ENCODE assay signal across 1 cellular context in the genomic region with DNA sequence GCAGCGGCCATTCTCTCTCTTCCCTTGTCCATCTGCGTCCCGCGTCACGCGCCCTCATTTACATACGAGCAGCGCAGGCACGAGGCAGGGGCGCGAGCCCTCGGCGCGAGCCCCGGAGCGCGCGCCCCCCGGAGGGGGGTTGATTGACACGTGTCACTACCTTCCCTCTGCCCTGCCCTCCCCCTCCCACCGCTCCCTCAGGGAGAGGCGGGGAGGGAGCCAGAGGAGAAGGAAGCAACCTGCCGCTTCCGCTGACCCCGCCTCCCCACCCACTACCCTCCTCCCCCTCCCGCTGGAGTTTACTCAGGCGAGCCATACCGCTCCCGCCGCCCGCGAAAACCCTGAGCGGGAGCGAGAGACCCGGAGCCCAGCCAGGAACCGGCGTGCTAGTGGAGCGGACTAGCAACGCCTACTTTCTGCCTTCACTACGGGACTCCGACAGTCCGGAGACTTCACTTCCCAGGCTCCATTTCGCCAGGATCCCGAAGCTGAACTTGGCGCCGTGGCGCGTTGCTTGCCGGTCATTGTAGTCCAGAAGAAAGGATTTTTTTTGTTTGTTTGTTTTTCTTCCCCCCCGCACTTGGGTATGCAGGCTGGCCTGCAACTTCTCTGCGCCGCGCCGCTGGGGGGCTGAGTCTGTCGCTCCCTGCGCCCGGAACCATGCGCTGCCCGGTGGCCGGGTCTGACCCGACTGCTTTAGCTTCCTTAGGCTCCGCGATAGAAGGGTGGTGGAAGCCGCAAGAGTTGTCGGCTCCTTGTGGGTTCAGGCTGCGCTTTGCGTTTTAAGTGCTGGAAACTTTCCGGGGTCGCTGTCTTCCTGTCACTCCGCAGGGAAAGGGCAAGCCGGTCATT.
TF ChIP-seq lines count a peak whose summit lies in the region.

Gene LCORL, minus strand, starts transcription at position 36 of the 852 bp plus-strand sequence. Its CDS starts 4 bp downstream, at position 32.

TF ChIP-seq in K562, 482 proteins besides CTCF, POLR2A, EP300 and RAD21 (continued from another document and continues in another):
- TF ChIP-seq NKRF (IDR thresholded peaks at IDR 0.05; ENCODE audit: borderline replicate concordance) (peak; percentile 82; the same call in 1 of the 2 replicates), CBFA2T3 (IDR thresholded peaks at IDR 0.05) (no peak), ZNF24 (IDR thresholded peaks at IDR 0.05) (peak; percentile 69), ZNF175 (CRISPR knock-in tag; IDR thresholded peaks at IDR 0.05; ENCODE audit: low read depth) (0 out of 2 replicates have a peak, but pooled peaks have one; percentile 24), BCOR (IDR thresholded peaks at IDR 0.05) (peak; percentile 70), PREB (CRISPR knock-in tag; IDR thresholded peaks at IDR 0.05) (no peak), ZNF274 (IDR thresholded peaks at IDR 0.05; ENCODE audit: borderline replicate concordance, low read depth, low read length) (no peak), TRIM24 (IDR thresholded peaks at IDR 0.05) (no peak), MTF1 (CRISPR knock-in tag; IDR thresholded peaks at IDR 0.05; ENCODE audit: borderline replicate concordance) (no peak), SAFB (IDR thresholded peaks at IDR 0.05; ENCODE audit: borderline replicate concordance, low read depth, low read length) (0 out of 2 replicates have a peak, but pooled peaks have one; percentile 1), E2F5 (CRISPR knock-in tag; IDR thresholded peaks at IDR 0.05) (no peak), SMC3 (conservative IDR thresholded peaks at IDR 0.05; ENCODE audit: insufficient read depth, low read depth, low read length) (no peak), SMARCA4 (IDR thresholded peaks at IDR 0.05) (peak; percentile 59; the same call in 1 of the 2 replicates), MECOM (CRISPR knock-in tag; IDR thresholded peaks at IDR 0.05) (no peak), MTA1 (IDR thresholded peaks at IDR 0.05; ENCODE audit: borderline replicate concordance) (peak; percentile 71; the same call in 1 of the 2 replicates), ELF2 (CRISPR knock-in tag; IDR thresholded peaks at IDR 0.05) (no peak), ZNF436 (CRISPR knock-in tag; IDR thresholded peaks at IDR 0.05) (no peak), BCL6 (CRISPR knock-in tag; IDR thresholded peaks at IDR 0.05) (no peak), PTRF (tag; IDR thresholded peaks at IDR 0.05) (no peak), E2F1 (CRISPR knock-in tag; IDR thresholded peaks at IDR 0.05) (no peak), ZNF766 (CRISPR knock-in tag; conservative IDR thresholded peaks at IDR 0.05) (peak; percentile 89), SUPT5H (IDR thresholded peaks at IDR 0.05) (peak; percentile 78), U2AF2 (optimal IDR thresholded peaks at IDR 0.05; ENCODE audit: low read depth, low read length) (no peak), SIN3A (IDR thresholded peaks at IDR 0.05; ENCODE audit: borderline replicate concordance in 2 of 2, control insufficient read depth in 1 of 2, low read depth in 2 of 2, low read length in 2 of 2) (peak in 1 of 2 experiments; percentile 85; a peak in 1 of 4 replicates), KLF13 (tag; IDR thresholded peaks at IDR 0.05; ENCODE audit: borderline replicate concordance, low read depth) (0 out of 2 replicates have a peak, but pooled peaks have one; percentile 34), NRF1 (conservative IDR thresholded peaks at IDR 0.05 in 1 of 2, IDR thresholded peaks at IDR 0.05 in 1 of 2) (peak; percentile 78 to 81), GABPA (tag; conservative IDR thresholded peaks at IDR 0.05; ENCODE audit: low read depth) (peak; percentile 83), FUS (optimal IDR thresholded peaks at IDR 0.05; ENCODE audit: low read depth, low read length) (no peak), THRA (IDR thresholded peaks at IDR 0.05) (no peak), STAT6 (CRISPR knock-in tag; IDR thresholded peaks at IDR 0.05) (no peak), ETV1 (tag; conservative IDR thresholded peaks at IDR 0.05; ENCODE audit: low read depth) (peak; percentile 70), RBFOX2 (IDR thresholded peaks at IDR 0.05; ENCODE audit: low read depth, low read length) (peak; percentile 90), TBL1XR1 (IDR thresholded peaks at IDR 0.05; ENCODE audit: low read length in 2 of 2) (no peak), PHF8 (IDR thresholded peaks at IDR 0.05; ENCODE audit: borderline replicate concordance, low read length) (peak; percentile 68), DIDO1 (tag; IDR thresholded peaks at IDR 0.05; ENCODE audit: low read depth) (peak; percentile 74; the same call in 1 of the 2 replicates), EP400 (IDR thresholded peaks at IDR 0.05) (peak; percentile 92), BACH1 (tag; IDR thresholded peaks at IDR 0.05) (no peak), ZKSCAN3 (CRISPR knock-in tag; IDR thresholded peaks at IDR 0.05) (no peak), NCOA6 (IDR thresholded peaks at IDR 0.05) (no peak), ADNP (tag; IDR thresholded peaks at IDR 0.05) (no peak), MBD2 (IDR thresholded peaks at IDR 0.05; ENCODE audit: borderline replicate concordance, low read depth) (peak; percentile 68; the same call in 1 of the 2 replicates), MAFG (tag; conservative IDR thresholded peaks at IDR 0.05) (no peak)
- TF ChIP-seq, protein P1, sequence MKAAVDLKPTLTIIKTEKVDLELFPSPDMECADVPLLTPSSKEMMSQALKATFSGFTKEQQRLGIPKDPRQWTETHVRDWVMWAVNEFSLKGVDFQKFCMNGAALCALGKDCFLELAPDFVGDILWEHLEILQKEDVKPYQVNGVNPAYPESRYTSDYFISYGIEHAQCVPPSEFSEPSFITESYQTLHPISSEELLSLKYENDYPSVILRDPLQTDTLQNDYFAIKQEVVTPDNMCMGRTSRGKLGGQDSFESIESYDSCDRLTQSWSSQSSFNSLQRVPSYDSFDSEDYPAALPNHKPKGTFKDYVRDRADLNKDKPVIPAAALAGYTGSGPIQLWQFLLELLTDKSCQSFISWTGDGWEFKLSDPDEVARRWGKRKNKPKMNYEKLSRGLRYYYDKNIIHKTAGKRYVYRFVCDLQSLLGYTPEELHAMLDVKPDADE (conservative IDR thresholded peaks at IDR 0.05; ENCODE audit: control insufficient read depth, low read depth, low read length): peak; percentile 86
- TF ChIP-seq, protein P2, sequence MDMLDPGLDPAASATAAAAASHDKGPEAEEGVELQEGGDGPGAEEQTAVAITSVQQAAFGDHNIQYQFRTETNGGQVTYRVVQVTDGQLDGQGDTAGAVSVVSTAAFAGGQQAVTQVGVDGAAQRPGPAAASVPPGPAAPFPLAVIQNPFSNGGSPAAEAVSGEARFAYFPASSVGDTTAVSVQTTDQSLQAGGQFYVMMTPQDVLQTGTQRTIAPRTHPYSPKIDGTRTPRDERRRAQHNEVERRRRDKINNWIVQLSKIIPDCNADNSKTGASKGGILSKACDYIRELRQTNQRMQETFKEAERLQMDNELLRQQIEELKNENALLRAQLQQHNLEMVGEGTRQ (CRISPR knock-in tag; IDR thresholded peaks at IDR 0.05): peak; percentile 74
- TF ChIP-seq, protein P3, sequence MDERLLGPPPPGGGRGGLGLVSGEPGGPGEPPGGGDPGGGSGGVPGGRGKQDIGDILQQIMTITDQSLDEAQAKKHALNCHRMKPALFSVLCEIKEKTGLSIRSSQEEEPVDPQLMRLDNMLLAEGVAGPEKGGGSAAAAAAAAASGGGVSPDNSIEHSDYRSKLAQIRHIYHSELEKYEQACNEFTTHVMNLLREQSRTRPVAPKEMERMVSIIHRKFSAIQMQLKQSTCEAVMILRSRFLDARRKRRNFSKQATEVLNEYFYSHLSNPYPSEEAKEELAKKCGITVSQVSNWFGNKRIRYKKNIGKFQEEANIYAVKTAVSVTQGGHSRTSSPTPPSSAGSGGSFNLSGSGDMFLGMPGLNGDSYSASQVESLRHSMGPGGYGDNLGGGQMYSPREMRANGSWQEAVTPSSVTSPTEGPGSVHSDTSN (CRISPR knock-in tag; IDR thresholded peaks at IDR 0.05; ENCODE audit: low read depth): peak; percentile 78
- TF ChIP-seq, protein P3 (tag; conservative IDR thresholded peaks at IDR 0.05; ENCODE audit: low read depth): peak; percentile 89
- TF ChIP-seq, protein P4, sequence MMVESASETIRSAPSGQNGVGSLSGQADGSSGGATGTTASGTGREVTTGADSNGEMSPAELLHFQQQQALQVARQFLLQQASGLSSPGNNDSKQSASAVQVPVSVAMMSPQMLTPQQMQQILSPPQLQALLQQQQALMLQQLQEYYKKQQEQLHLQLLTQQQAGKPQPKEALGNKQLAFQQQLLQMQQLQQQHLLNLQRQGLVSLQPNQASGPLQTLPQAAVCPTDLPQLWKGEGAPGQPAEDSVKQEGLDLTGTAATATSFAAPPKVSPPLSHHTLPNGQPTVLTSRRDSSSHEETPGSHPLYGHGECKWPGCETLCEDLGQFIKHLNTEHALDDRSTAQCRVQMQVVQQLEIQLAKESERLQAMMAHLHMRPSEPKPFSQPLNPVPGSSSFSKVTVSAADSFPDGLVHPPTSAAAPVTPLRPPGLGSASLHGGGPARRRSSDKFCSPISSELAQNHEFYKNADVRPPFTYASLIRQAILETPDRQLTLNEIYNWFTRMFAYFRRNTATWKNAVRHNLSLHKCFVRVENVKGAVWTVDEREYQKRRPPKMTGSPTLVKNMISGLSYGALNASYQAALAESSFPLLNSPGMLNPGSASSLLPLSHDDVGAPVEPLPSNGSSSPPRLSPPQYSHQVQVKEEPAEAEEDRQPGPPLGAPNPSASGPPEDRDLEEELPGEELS (CRISPR knock-in tag; IDR thresholded peaks at IDR 0.05; ENCODE audit: borderline replicate concordance): peak; percentile 97
